Comparison of ENCODE assay signal across 10 cellular contexts in the genomic region with DNA sequence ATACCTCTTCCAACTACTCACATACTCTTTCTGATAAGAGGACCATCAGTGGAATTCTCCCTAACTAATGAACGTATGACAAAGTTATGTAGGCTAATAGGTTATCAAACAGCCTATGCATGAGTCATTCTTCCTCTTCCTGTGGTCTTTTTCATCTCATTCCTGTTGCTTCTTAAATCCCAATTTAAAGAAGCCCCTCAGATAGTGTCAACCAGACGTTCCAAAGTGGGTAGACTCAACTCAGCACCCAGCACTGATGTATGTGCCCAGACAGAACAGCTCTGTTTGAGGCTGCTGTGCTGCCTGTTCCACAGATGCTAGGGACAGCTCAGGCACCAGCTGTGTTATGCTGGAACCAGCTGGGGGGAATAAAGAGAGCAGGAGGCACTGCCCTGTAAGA.
DNase-seq lines count a peak whose midpoint lies in the region; ATAC-seq and TF ChIP-seq lines count a peak whose summit lies in the region.
"Had no signal": no experiment of that assay in that cellular context is flagged by ENCODE, and none has a peak within 500 bp of the region (broad histone marks: within the 10 kb centered on the region; RNA-seq: fewer than 3 reads in every experiment).

No MANE protein-coding gene starts in this region.

- H3K36me3 Mint-ChIP-seq in nephron progenitor cell (ENCODE audit: low read depth): no peaks in the 10 kb centered on the region

- H3K27me3 Mint-ChIP-seq in nephron progenitor cell (ENCODE audit: low read depth, poor library complexity): peaks cover 3% of the 10 kb centered on the region

- H3K27ac Mint-ChIP-seq in nephron progenitor cell: no peak overlapping the region

- H3K4me1 Mint-ChIP-seq in nephron progenitor cell: peaks cover 73% of the 10 kb centered on the region

- peak; percentile 21 for ATAC-seq in GM21825 (IDR thresholded peaks at IDR 0.05; ENCODE audit: unreplicated experiment)
- ATAC-seq: PC-3 had no signal

- H3K4me3 Mint-ChIP-seq in nephron progenitor cell: peak overlapping the region; percentile 19

- no peak for TF ChIP-seq CTCF in nephron progenitor cell (IDR thresholded peaks at IDR 0.05)

- DNase-seq in NCI-H2171 treated with DMSO at 0.1 percent for 48 hours (lab: John Stamatoyannopoulos, UW): peak; percentile 12
- no peak for DNase-seq in NCI-H2171 (lab: John Stamatoyannopoulos, UW)
- peak; percentile 2 for DNase-seq in NCI-H69 (lab: John Stamatoyannopoulos, UW)
- no peak for DNase-seq in nephron progenitor cell
- DNase-seq in iPS-NIHi11 (ENCODE audit: low spot score): no peak
- no peak for DNase-seq in C1 segment of cervical spinal cord (lab: John Stamatoyannopoulos, UW)
- no peak for DNase-seq in activated CD4-positive, alpha-beta T cell treated with anti-CD3 and anti-CD28 coated beads for 1 hour
- DNase-seq: PC-3, testis had no signal

- H3K9me3 Mint-ChIP-seq in nephron progenitor cell: peaks cover 9% of the 10 kb centered on the region

Comparison
In these comparisons a context has a peak if more than half of its experiments do, and no peak if none do; other contexts are left out.
1. DNase-seq: peak in NCI-H2171 treated with DMSO at 0.1 percent for 48 hours (single experiment) and NCI-H69 (single experiment); none in NCI-H2171 (single experiment), nephron progenitor cell (single experiment), iPS-NIHi11 (single experiment), C1 segment of cervical spinal cord (0 of 14) and activated CD4-positive, alpha-beta T cell treated with anti-CD3 and anti-CD28 coated beads for 1 hour (single experiment).